Comparison of ENCODE assay signal across 29 cellular contexts in genomic region chr10:56090914-56091540, GRCh38.
"Had no signal": no experiment of that assay in that cellular context is flagged by ENCODE, and none has a peak within 500 bp of the region (broad histone marks: within the 10 kb centered on the region; RNA-seq: fewer than 3 reads in every experiment).

No MANE protein-coding gene starts in this region.

- H3K9me3 ChIP-seq: esophagus squamous epithelium, ovary, psoas muscle, thoracic aorta had no signal

- H3K4me3 ChIP-seq: esophagus squamous epithelium, heart right ventricle, lung, ovary, psoas muscle, skin epidermis, thoracic aorta, tibial nerve, upper lobe of left lung had no signal

- H3K27ac Mint-ChIP-seq: effector memory CD8-positive, alpha-beta T cell; memory B cell; natural killer cell had no signal

- DNase-seq: cerebellar nuclear complex; cortex of kidney; effector memory CD8-positive, alpha-beta T cell; erythroblast; esophagus squamous epithelium; foreskin melanocyte; glutamatergic neuron; heart right ventricle; hippocampal formation; islet precursor cell; kidney glomerular epithelial cell; left colon; left ventricle myocardium superior; natural killer cell; occipital lobe; ovary; posterior cingulate gyrus; psoas muscle; right cardiac atrium; stimulated activated CD4-positive, alpha-beta T cell treated with anti-CD3 and anti-CD28 coated beads, Interleukin-15, amount 100 ng/mL, for 24 hours; stimulated activated CD4-positive, alpha-beta T cell treated with anti-CD3 and anti-CD28 coated beads, Interleukin-2, amount 100 ng/mL, for 48 hours; stimulated activated naive CD4-positive, alpha-beta T cell treated with Interleukin-2 at 50 U/mL for 16 hours; upper lobe of left lung had no signal

- H3K27me3 ChIP-seq: esophagus squamous epithelium, heart right ventricle, ovary, tibial nerve, upper lobe of left lung had no signal

- FAIRE-seq: endometrium had no signal

- H3K36me3 Mint-ChIP-seq: memory B cell had no signal

- H3K36me3 ChIP-seq: esophagus squamous epithelium, heart right ventricle, ovary, thoracic aorta, tibial nerve, upper lobe of left lung had no signal

- H3K27me3 Mint-ChIP-seq: effector memory CD8-positive, alpha-beta T cell; memory B cell had no signal

- H3K4me3 Mint-ChIP-seq: effector memory CD8-positive, alpha-beta T cell; memory B cell; natural killer cell had no signal

- ATAC-seq: effector memory CD8-positive, alpha-beta T cell; left colon; left ventricle myocardium superior; natural killer cell; psoas muscle; right cardiac atrium had no signal

- H3K4me1 ChIP-seq: esophagus squamous epithelium, heart right ventricle, psoas muscle, tibial nerve, upper lobe of left lung had no signal

- H3K4me1 Mint-ChIP-seq: memory B cell, natural killer cell had no signal

- H3K27ac ChIP-seq: esophagus squamous epithelium, heart right ventricle, ovary, psoas muscle, skin epidermis, thoracic aorta, tibial nerve, upper lobe of left lung had no signal
